In genomic region chr5:98787131-98787719, GRCh38 we compare ENCODE assay signal across 13 cellular contexts. TPM values are rescaled to one million over a fixed set of nuclear protein-coding genes. Genes with fewer than 3 reads are reported as not detected.
DNase-seq lines count a peak whose midpoint lies in the region; ATAC-seq and TF ChIP-seq lines count a peak whose summit lies in the region.
"Had no signal": no experiment of that assay in that cellular context is flagged by ENCODE, and none has a peak within 500 bp of the region (broad histone marks: within the 10 kb centered on the region; RNA-seq: fewer than 3 reads in every experiment).

No MANE protein-coding gene starts in this region.

- no peak overlapping the region for H3T11ph ChIP-seq in H9 (ENCODE audit: low read length)

- no peaks in the 10 kb centered on the region for H3K23me2 ChIP-seq in H9 (ENCODE audit: insufficient read length, low read depth, low read length, poor library complexity, severe bottlenecking)

- H3K56ac ChIP-seq in H9 (ENCODE audit: insufficient read length, low read depth, low read length): no peak overlapping the region

- no peak overlapping the region for H2BK15ac ChIP-seq in H9 (ENCODE audit: low read depth, low read length)

- no peak overlapping the region for H4K5ac ChIP-seq in H9 (ENCODE audit: insufficient read length, low read depth, low read length)

- no peak overlapping the region for H4K8ac ChIP-seq in H9 (replicated peaks; ENCODE audit: insufficient read length, low read depth, low read length)

- no peaks in the 10 kb centered on the region for H3K9me3 ChIP-seq in H9 (ENCODE audit: control insufficient read depth, low read depth, low read length)
- H3K9me3 ChIP-seq in breast epithelium: no peaks in the 10 kb centered on the region
- no peaks in the 10 kb centered on the region for H3K9me3 ChIP-seq in lower lobe of right lung

- WGBS in H9 (ENCODE audit: extremely low coverage, insufficient read length, low lambda C conversion rate): no CpG with 5 or more reads among the region's 5 CpGs

- H3K9me3 Mint-ChIP-seq in H9: no peaks in the 10 kb centered on the region
- H3K9me3 Mint-ChIP-seq in stimulated activated memory B cell treated with anti-CD40 and anti-IgM and Interleukin-4, amounts not matched to agents 10 μg/mL and 1 μg/mL and 100 μg/mL, for 72 hours: no peaks in the 10 kb centered on the region
- H3K9me3 Mint-ChIP-seq: CD8-positive, alpha-beta T cell had no signal

- TF ChIP-seq CTCF in H9 (conservative IDR thresholded peaks at IDR 0.05): no peak
- no peak for TF ChIP-seq CTCF in breast epithelium (IDR thresholded peaks at IDR 0.05)
- no peak for TF ChIP-seq CTCF in lower lobe of right lung (IDR thresholded peaks at IDR 0.05)

- TF ChIP-seq POLR2A in breast epithelium (IDR thresholded peaks at IDR 0.05): no peak

- H4K20me1 ChIP-seq in H9 (ENCODE audit: control insufficient read depth, insufficient read depth, insufficient read length): no peaks in the 10 kb centered on the region

- H3K27me3 ChIP-seq in H9 (ENCODE audit: insufficient read depth, low read length) (no peaks in the 10 kb centered on the region), breast epithelium (no peaks in the 10 kb centered on the region), lower lobe of right lung (ENCODE audit: low read depth) (no peaks in the 10 kb centered on the region)

- peaks cover 8% of the 10 kb centered on the region; the same call in 1 of the 2 replicates for H3K4me1 ChIP-seq in H9 (ENCODE audit: insufficient read depth, low read length)
- H3K4me1 ChIP-seq in breast epithelium: peaks cover 9 to 21% of the 10 kb centered on the region in 2 donors
- H3K4me1 ChIP-seq in lower lobe of right lung: peaks cover 62% of the 10 kb centered on the region

- no peak overlapping the region for H2BK12ac ChIP-seq in H9 (ENCODE audit: insufficient read length, low read depth, low read length)

- no peak overlapping the region for H3K27ac ChIP-seq in H9 (ENCODE audit: insufficient read length, low read depth, low read length)
- peak overlapping the region; percentile 81 to 82 for H3K27ac ChIP-seq in breast epithelium
- H3K27ac ChIP-seq in lower lobe of right lung: no peak overlapping the region
- H3K27ac ChIP-seq: HL-60 had no signal

- H2BK5ac ChIP-seq in H9 (ENCODE audit: insufficient read length, low read length): no peak overlapping the region

- H3K4ac ChIP-seq in H9 (ENCODE audit: low read depth, low read length): no peak overlapping the region

- peaks cover 5% of the 10 kb centered on the region; the same call in 1 of the 2 replicates for H3K79me2 ChIP-seq in H9 (ENCODE audit: insufficient read depth, low read length)

- ATAC-seq in lower lobe of right lung: peak; percentile 14 to 24
- no peak for ATAC-seq in stimulated activated memory B cell treated with anti-CD40 and anti-IgM and Interleukin-4, amounts not matched to agents 10 μg/mL and 1 μg/mL and 100 μg/mL, for 72 hours
- ATAC-seq: CD8-positive, alpha-beta T cell had no signal

- no peak overlapping the region for H3K4me2 ChIP-seq in H9 (ENCODE audit: insufficient read depth, insufficient read length, low read length)

- peaks cover 10% of the 10 kb centered on the region for H3K79me1 ChIP-seq in H9 (ENCODE audit: insufficient read depth, low read depth, low read length, poor library complexity, severe bottlenecking)

- no peak overlapping the region for H2AFZ ChIP-seq in H9 (ENCODE audit: low read length)

- H3K18ac ChIP-seq in H9 (ENCODE audit: insufficient read length, low read depth, low read length): no peak overlapping the region

- H3K27me3 Mint-ChIP-seq in H9 (ENCODE audit: low read depth): no peaks in the 10 kb centered on the region
- no peaks in the 10 kb centered on the region for H3K27me3 Mint-ChIP-seq in stimulated activated memory B cell treated with anti-CD40 and anti-IgM and Interleukin-4, amounts not matched to agents 10 μg/mL and 1 μg/mL and 100 μg/mL, for 72 hours
- H3K27me3 Mint-ChIP-seq: activated naive CD8-positive, alpha-beta T cell had no signal

- peak overlapping the region in 2 of 3 experiments; percentile 44 to 74; a peak in 2 of 7 replicates for H3K27ac Mint-ChIP-seq in H9
- H3K27ac Mint-ChIP-seq in stimulated activated memory B cell treated with anti-CD40 and anti-IgM and Interleukin-4, amounts not matched to agents 10 μg/mL and 1 μg/mL and 100 μg/mL, for 72 hours: peak overlapping the region; percentile 22
- H3K27ac Mint-ChIP-seq: activated naive CD8-positive, alpha-beta T cell; CD8-positive, alpha-beta T cell had no signal

- no peak overlapping the region for H2BK20ac ChIP-seq in H9 (ENCODE audit: low read depth, low read length, poor library complexity, severe bottlenecking)

- intact Hi-C loops in breast epithelium (cut with DNase I; ENCODE audit: low total_unique reads) (loop anchor here (1.0 kb wide), 1 partner anchor 16 kb away; no protein-coding TSS in a partner anchor), lower lobe of right lung (cut with DNase I) (no loop called here)

- peaks cover 56 to 64% of the 10 kb centered on the region in 2 experiments for H3K4me1 Mint-ChIP-seq in H9
- H3K4me1 Mint-ChIP-seq in stimulated activated memory B cell treated with anti-CD40 and anti-IgM and Interleukin-4, amounts not matched to agents 10 μg/mL and 1 μg/mL and 100 μg/mL, for 72 hours: peaks cover 79% of the 10 kb centered on the region

- peaks cover 6 to 17% (median 17%) of the 10 kb centered on the region in 3 experiments for H3K36me3 Mint-ChIP-seq in H9 (ENCODE audit: insufficient read depth in 1 of 3, low read depth in 3 of 3)
- H3K36me3 Mint-ChIP-seq in stimulated activated memory B cell treated with anti-CD40 and anti-IgM and Interleukin-4, amounts not matched to agents 10 μg/mL and 1 μg/mL and 100 μg/mL, for 72 hours: peaks cover 23% of the 10 kb centered on the region

- no peak overlapping the region for H3K14ac ChIP-seq in H9 (ENCODE audit: insufficient read depth, low read length)

- H3K9ac ChIP-seq in H9 (ENCODE audit: extremely low read depth, insufficient read length, low read length): no peak overlapping the region

- no peak overlapping the region for H3K4me3 Mint-ChIP-seq in H9
- no peak overlapping the region for H3K4me3 Mint-ChIP-seq in stimulated activated memory B cell treated with anti-CD40 and anti-IgM and Interleukin-4, amounts not matched to agents 10 μg/mL and 1 μg/mL and 100 μg/mL, for 72 hours
- H3K4me3 Mint-ChIP-seq: activated naive CD8-positive, alpha-beta T cell; CD8-positive, alpha-beta T cell had no signal

- DNase-seq in H9: no peak
- no peak for DNase-seq in breast epithelium (ENCODE audit: low spot score in 2 of 2)
- no peak for DNase-seq in lower lobe of right lung
- no peak for DNase-seq in HPDE6-E6E7 (ENCODE audit: extremely low spot score)
- DNase-seq in NCI-H69 (lab: John Stamatoyannopoulos, UW): no peak
- no peak for DNase-seq in NCI-H1092 (lab: John Stamatoyannopoulos, UW)
- no peak for DNase-seq in NCI-H1436 treated with DMSO at 0.1 percent for 48 hours (lab: John Stamatoyannopoulos, UW)
- DNase-seq: CD8-positive, alpha-beta T cell; stimulated activated CD4-positive, alpha-beta T cell treated with anti-CD3 and anti-CD28 coated beads, Interleukin-4, amount 100 ng/mL, for 1 hour; stimulated activated naive CD4-positive, alpha-beta T cell had no signal

- H3K4me3 ChIP-seq in breast epithelium (peak overlapping the region in 1 of 3 donors; percentile 17), lower lobe of right lung (no peak overlapping the region)

- H2AK5ac ChIP-seq in H9 (ENCODE audit: insufficient read length, low read length): no peak overlapping the region

- H4K91ac ChIP-seq in H9 (ENCODE audit: insufficient read length, low read depth, low read length): no peak overlapping the region

- H2BK120ac ChIP-seq in H9 (ENCODE audit: low read depth, low read length, poor library complexity, severe bottlenecking): no peak overlapping the region

- H3K36me3 ChIP-seq in breast epithelium (no peaks in the 10 kb centered on the region), lower lobe of right lung (no peaks in the 10 kb centered on the region)

- H3K23ac ChIP-seq in H9 (ENCODE audit: insufficient read length, low read depth, low read length): no peak overlapping the region

RNA-seq across cellular contexts. Expression of gene RGMB, which starts 13.8 kb away (rescaled TPM):
- total RNA-seq in H9 (2021) (17.7 and 19.3 TPM in 2 replicates), breast epithelium (10 to 100 TPM; 22.0 to 23.1 (median 22.1) TPM), lower lobe of right lung (22.9 TPM)

Comparison
In these comparisons a context has a peak if more than half of its experiments do, and no peak if none do; other contexts are left out.
1. H3K27ac ChIP-seq: peak in breast epithelium (2 of 2); none in H9 (single experiment) and lower lobe of right lung (single experiment).